ENCODE assay signal across 8 cellular contexts in the genomic region with DNA sequence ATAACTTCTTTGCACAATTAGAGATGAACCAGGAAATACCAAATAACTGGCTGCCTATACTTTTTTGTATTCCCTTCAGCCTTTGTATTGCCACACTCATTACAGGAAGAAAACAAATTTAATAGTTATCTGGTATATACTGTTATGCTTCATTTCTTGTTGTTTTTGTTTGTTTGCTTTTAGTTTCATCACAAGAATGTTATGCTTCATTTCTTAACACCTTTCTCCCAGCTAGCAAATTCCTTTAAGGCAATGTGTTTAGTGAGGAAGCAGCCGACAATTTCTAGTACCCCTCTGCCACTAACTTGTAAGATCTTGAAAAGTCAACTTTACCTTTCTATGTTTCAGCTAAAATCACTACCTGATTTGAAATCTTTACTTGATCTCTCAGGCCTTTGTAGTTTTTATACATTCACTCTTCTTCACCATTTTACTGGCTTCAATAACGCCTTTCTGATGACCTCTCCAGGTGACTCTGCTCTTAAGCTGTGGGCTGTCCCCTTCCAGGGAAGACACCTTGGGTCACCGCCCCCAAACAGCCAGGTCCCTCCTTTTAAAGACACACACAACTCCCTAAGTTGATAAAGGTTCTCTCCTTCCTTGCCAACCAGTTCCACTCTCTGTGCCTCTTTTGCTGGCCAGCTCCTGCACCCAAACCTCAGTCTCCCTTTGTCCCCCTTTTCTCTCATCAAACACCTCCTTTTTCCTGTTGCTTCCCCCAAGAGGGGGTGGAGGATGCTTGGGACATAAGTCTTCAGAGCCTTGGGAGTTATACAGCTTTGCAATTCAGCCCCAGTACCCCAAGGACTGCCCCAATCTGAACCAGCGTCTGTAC. TPM values are rescaled to one million over a fixed set of nuclear protein-coding genes. Genes with fewer than 3 reads are reported as not detected.
DNase-seq lines count a peak whose midpoint lies in the region; ATAC-seq and TF ChIP-seq lines count a peak whose summit lies in the region.

No MANE protein-coding gene starts in this region.

- 4 to 5% methylated on average over 4 of the region's 4 CpGs for WGBS in thyroid gland, 2 donors

- peaks cover 28% of the 10 kb centered on the region for H3K4me1 ChIP-seq in Karpas-422 (ENCODE audit: low read length)
- H3K4me1 ChIP-seq in RWPE2 (ENCODE audit: insufficient read depth, poor library complexity, severe bottlenecking) = peaks cover 27% of the 10 kb centered on the region
- peaks cover 14% of the 10 kb centered on the region for H3K4me1 ChIP-seq in osteoblast (ENCODE audit: insufficient read depth, low read length)
- H3K4me1 ChIP-seq in thyroid gland = peaks cover 0 to 19% of the 10 kb centered on the region in 2 donors

- H2AFZ ChIP-seq in Karpas-422 (ENCODE audit: low read length) (no peak overlapping the region), osteoblast (ENCODE audit: low read length) (peak overlapping the region; percentile 93)

- H3K4me1 Mint-ChIP-seq in CD14-positive monocyte = peaks cover 43% of the 10 kb centered on the region

- intact Hi-C loops in CD14-positive monocyte (cut with micrococcal nuclease) (no loop called here), thyroid gland (cut with DNase I) (no loop called here)

- H3K4me2 ChIP-seq in Karpas-422 (ENCODE audit: low read depth, low read length, poor library complexity, severe bottlenecking) = peak overlapping the region; percentile 70
- peak overlapping the region; percentile 99 for H3K4me2 ChIP-seq in osteoblast (ENCODE audit: insufficient read depth, low read length)

- H3K4me3 ChIP-seq in Karpas-422 (ENCODE audit: low read length) = peak overlapping the region; percentile 76
- peak overlapping the region; percentile 98 for H3K4me3 ChIP-seq in RWPE2 (ENCODE audit: severe bottlenecking)
- H3K4me3 ChIP-seq in osteoblast (ENCODE audit: insufficient read depth, low read length) = peak overlapping the region; percentile 99
- peak overlapping the region; percentile 27 to 78 (median 38) for H3K4me3 ChIP-seq in thyroid gland (replicated peaks in 1 of 3)

- TF ChIP-seq CTCF in CD14-positive monocyte (IDR thresholded peaks at IDR 0.05) = no peak
- TF ChIP-seq CTCF in RWPE2 (IDR thresholded peaks at IDR 0.05; ENCODE audit: poor library complexity, severe bottlenecking) = no peak
- no peak for TF ChIP-seq CTCF in osteoblast (IDR thresholded peaks at IDR 0.05; ENCODE audit: extremely low read depth, low read depth, low read length)
- no peak for TF ChIP-seq CTCF in thyroid gland (IDR thresholded peaks at IDR 0.05)

- H4K20me1 ChIP-seq in Karpas-422 (ENCODE audit: insufficient read depth, low read depth, low read length) = peaks cover 6% of the 10 kb centered on the region; the same call in 1 of the 2 replicates
- H4K20me1 ChIP-seq in osteoblast (ENCODE audit: insufficient read depth, low read length) = peaks cover 51% of the 10 kb centered on the region

- H3K9me3 ChIP-seq in Karpas-422 (ENCODE audit: low read length) (no peaks in the 10 kb centered on the region), RWPE2 (ENCODE audit: severe bottlenecking) (no peaks in the 10 kb centered on the region), osteoblast (ENCODE audit: low read depth, low read length) (no peaks in the 10 kb centered on the region), thyroid gland (no peaks in the 10 kb centered on the region)

- H3K27ac Mint-ChIP-seq in CD14-positive monocyte = peak overlapping the region; percentile 89 to 96 (median 93)

- H3K9me3 Mint-ChIP-seq in CD14-positive monocyte = peaks cover 0 to 3% (median 0%) of the 10 kb centered on the region in 7 donors

- no peaks in the 10 kb centered on the region for H3K9me2 ChIP-seq in Karpas-422 (replicated peaks; ENCODE audit: insufficient read depth, low read length)

- H3K36me3 ChIP-seq in Karpas-422 (ENCODE audit: insufficient read depth, low read length) = no peaks in the 10 kb centered on the region
- peaks cover 26% of the 10 kb centered on the region for H3K36me3 ChIP-seq in RWPE2 (ENCODE audit: low read depth)
- no peaks in the 10 kb centered on the region for H3K36me3 ChIP-seq in osteoblast (ENCODE audit: insufficient read depth, low read length)
- no peaks in the 10 kb centered on the region for H3K36me3 ChIP-seq in thyroid gland

- H3K27me3 Mint-ChIP-seq in CD14-positive monocyte (ENCODE audit: low read depth in 3 of 3) = peaks cover 0 to 5% (median 1%) of the 10 kb centered on the region in 3 donors

- DNase-seq in CD14-positive monocyte (ENCODE audit: low spot score) (peak; percentile 52), Karpas-422 (peak; percentile 87), RWPE2 (ENCODE audit: low spot score) (peak; percentile 93), globus pallidus (ENCODE audit: low spot score) (peak; percentile 47), osteoblast (ENCODE audit: insufficient read length, low spot score, missing footprints) (peak; percentile 86), thyroid gland (peak; percentile 89 to 91)
- peak; percentile 91 for DNase-seq in activated effector memory CD4-positive, alpha-beta T cell treated with anti-CD3 and anti-CD28 coated beads, Interleukin-2, amount 50 U/mL, for 16 hours

- H3K36me3 Mint-ChIP-seq in CD14-positive monocyte = peaks cover 6 to 13% of the 10 kb centered on the region in 2 donors

- H3K4me3 Mint-ChIP-seq in CD14-positive monocyte = peak overlapping the region; percentile 96 to 99

- no peaks in the 10 kb centered on the region for H3K27me3 ChIP-seq in Karpas-422 (ENCODE audit: low read length)
- no peaks in the 10 kb centered on the region for H3K27me3 ChIP-seq in RWPE2 (ENCODE audit: insufficient read depth, poor library complexity, severe bottlenecking)
- H3K27me3 ChIP-seq in osteoblast (ENCODE audit: insufficient read depth, low read length) = no peaks in the 10 kb centered on the region
- no peaks in the 10 kb centered on the region for H3K27me3 ChIP-seq in thyroid gland

- peak overlapping the region; percentile 81 for H3K9ac ChIP-seq in Karpas-422 (ENCODE audit: low read length)

- ATAC-seq in GM21515 (IDR thresholded peaks at IDR 0.05; ENCODE audit: unreplicated experiment) = peak; percentile 59
- peak; percentile 86 for ATAC-seq in RWPE2 (ENCODE audit: low read depth)

- peak overlapping the region; percentile 59 for H3K27ac ChIP-seq in Karpas-422 (ENCODE audit: low read length)
- H3K27ac ChIP-seq in RWPE2 (ENCODE audit: poor library complexity, severe bottlenecking) = peak overlapping the region; percentile 89
- H3K27ac ChIP-seq in osteoblast (ENCODE audit: low read depth, low read length) = peak overlapping the region; percentile 79
- H3K27ac ChIP-seq in thyroid gland = peak overlapping the region; percentile 88 to 97 (median 91)

- peak; percentile 35 to 80 for TF ChIP-seq POLR2A in thyroid gland (IDR thresholded peaks at IDR 0.05)

- peaks cover 58% of the 10 kb centered on the region for H3K79me2 ChIP-seq in Karpas-422 (ENCODE audit: low read length)
- peaks cover 59% of the 10 kb centered on the region for H3K79me2 ChIP-seq in osteoblast (ENCODE audit: insufficient read depth, low read length)

RNA-seq across cellular contexts. Expression of a gene that starts 1.2 kb away (rescaled TPM):
- polyA plus RNA-seq in CD14-positive monocyte = 1 to 10 TPM; 2.8 to 3.9 TPM
- 13.0 and 15.4 TPM in 2 replicates for total RNA-seq in Karpas-422 (2014; rRNA removed; shearing (Covaris generic); ENCODE audit: low replicate concordance)
- total RNA-seq in osteoblast (8.7 and 10.6 TPM in 2 replicates), thyroid gland (10 to 100 TPM; 26.5 to 33.8 (median 32.3) TPM)

RNA-seq across cellular contexts. Expression of a gene that starts 48.4 kb away (rescaled TPM):
- polyA plus RNA-seq in CD14-positive monocyte = 1 to 10 TPM; 2.1 to 2.4 TPM
- not detected in 2 replicates for total RNA-seq in Karpas-422 (2014; rRNA removed; shearing (Covaris generic); ENCODE audit: low replicate concordance)
- 10.0 and 12.7 TPM in 2 replicates for total RNA-seq in osteoblast
- 10 to 100 TPM; 24.1 to 41.1 (median 37.6) TPM for total RNA-seq in thyroid gland

RNA-seq across cellular contexts. Expression of a gene that starts 52.2 kb away (rescaled TPM):
- polyA plus RNA-seq in CD14-positive monocyte = 10 to 100 TPM; 37.7 to 48.4 TPM
- total RNA-seq in Karpas-422 (2014; rRNA removed; shearing (Covaris generic); ENCODE audit: low replicate concordance) = 0.79 and 6.5 TPM in 2 replicates
- 76.4 and 88.4 TPM in 2 replicates for total RNA-seq in osteoblast
- total RNA-seq in thyroid gland = 10 to 100 TPM; 48.5 to 89.6 (median 68.1) TPM

Comparison
In these comparisons a context has a peak if more than half of its experiments do, and no peak if none do; other contexts are left out.
1. Peak in every context shown above with its lines: DNase-seq, ATAC-seq, H3K4me3 ChIP-seq and H3K27ac ChIP-seq.
2. H3K4me3 ChIP-seq: peak in every context shown above with its lines; median percentile 99 in osteoblast; 98 in RWPE2; 76 in Karpas-422; 38 in thyroid gland.
3. RNA of a gene that starts 48.4 kb away (total RNA-seq): 24.1 to 41.1 TPM in thyroid gland and 10.0 to 12.7 TPM in osteoblast; not detected in Karpas-422; every median in the first group is over 10 times any median in the second.